Comparison of ENCODE assay signal across 17 cellular contexts in genomic region chr4:32909722-32910121, GRCh38.
A peak's percentile ranks its signal among the peaks of the same experiment; 100 is the strongest.
DNase-seq lines count a peak whose midpoint lies in the region; ATAC-seq, FAIRE-seq and TF ChIP-seq lines count a peak whose summit lies in the region.
"Had no signal": no experiment of that assay in that cellular context is flagged by ENCODE, and none has a peak within 500 bp of the region (broad histone marks: within the 10 kb centered on the region; RNA-seq: fewer than 3 reads in every experiment).

No MANE protein-coding gene starts in this region.

- H3K9me3 ChIP-seq in WERI-Rb-1 (ENCODE audit: severe bottlenecking) (no peaks in the 10 kb centered on the region), kidney (ENCODE audit: control insufficient read depth in 1 of 2, low read length in 2 of 2) (peaks cover 0 to 3% of the 10 kb centered on the region in 2 donors)

- no peaks in the 10 kb centered on the region for H3K27me3 ChIP-seq in WERI-Rb-1 (ENCODE audit: insufficient read depth, low read depth, severe bottlenecking)

- H3K4me3 ChIP-seq in WERI-Rb-1 (ENCODE audit: low read depth, low read length) = no peak overlapping the region
- no peak overlapping the region for H3K4me3 ChIP-seq in kidney (ENCODE audit: low read length in 2 of 2)
- H3K4me3 ChIP-seq: BLaER1 treated with 17β-estradiol and CSF1 and Interleukin-3, amounts not matched to agents 10 nM and 100 nM had no signal

- ATAC-seq in left colon = peak; percentile 31

- POLR2A ChIA-PET in HEK293T (lab: Yijun Ruan, JAX) = no interaction called here

- H3K27ac ChIP-seq in WERI-Rb-1 = no peak overlapping the region
- H3K27ac ChIP-seq in kidney (ENCODE audit: low read depth in 2 of 2, low read length in 2 of 2) = no peak overlapping the region
- H3K27ac ChIP-seq: BLaER1 treated with 17β-estradiol and CSF1 and Interleukin-3, amounts not matched to agents 10 nM and 100 nM had no signal

- no peak for FAIRE-seq in kidney (lab: Jason Lieb, UNC)

- intact Hi-C loops in left colon (cut with DNase I, micrococcal nuclease) (no loop called here), kidney (cut with DNase I) (no loop called here)

- peak; percentile 20 for DNase-seq in DMS53 (lab: John Stamatoyannopoulos, UW)
- DNase-seq in DMS53 treated with DMSO at 0.1 percent for 48 hours (lab: John Stamatoyannopoulos, UW; ENCODE audit: unreplicated experiment) = no peak
- no peak for DNase-seq in WERI-Rb-1
- DNase-seq in left colon = peak in 1 of 2 donors; percentile 14
- no peak for DNase-seq in HEK293T (ENCODE audit: extremely low spot score)
- no peak for DNase-seq in kidney
- no peak for DNase-seq in foreskin melanocyte
- no peak for DNase-seq in stimulated activated naive CD4-positive, alpha-beta T cell (lab: John Stamatoyannopoulos, UW)
- DNase-seq: 8988T; CD8-positive, alpha-beta memory T cell; HCEC 1CT; NCI-H1417 treated with DMSO at 0.1 percent for 48 hours; NCI-H2081; NCI-H524; OCI-M1; SHP77 treated with DMSO at 0.1 percent for 48 hours had no signal

- H3K36me3 ChIP-seq in WERI-Rb-1 = no peaks in the 10 kb centered on the region
- H3K36me3 ChIP-seq in kidney (ENCODE audit: control insufficient read depth in 1 of 2, insufficient read depth in 2 of 2, low read length in 2 of 2) = no peaks in the 10 kb centered on the region
- H3K36me3 ChIP-seq: BLaER1 treated with 17β-estradiol and CSF1 and Interleukin-3, amounts not matched to agents 10 nM and 100 nM had no signal

- TF ChIP-seq CTCF in WERI-Rb-1 (IDR thresholded peaks at IDR 0.05; ENCODE audit: low read depth, low read length) (peak; percentile 34; the same call in 1 of the 2 replicates), kidney (IDR thresholded peaks at IDR 0.05; ENCODE audit: borderline replicate concordance, extremely low read depth, insufficient read depth) (no peak)

- CTCF ChIA-PET in HEK293T (lab: Yijun Ruan, JAX) = no interaction called here

- H3K4me1 ChIP-seq in kidney (ENCODE audit: control insufficient read depth in 1 of 2, insufficient read depth in 1 of 2, low read depth in 1 of 2, low read length in 2 of 2) = no peaks in the 10 kb centered on the region
- H3K4me1 ChIP-seq: BLaER1 treated with 17β-estradiol and CSF1 and Interleukin-3, amounts not matched to agents 10 nM and 100 nM had no signal

- no peak overlapping the region for H3K9ac ChIP-seq in kidney (ENCODE audit: low read length in 2 of 2)
- H3K9ac ChIP-seq: BLaER1 treated with 17β-estradiol and CSF1 and Interleukin-3, amounts not matched to agents 10 nM and 100 nM had no signal

TF ChIP-seq in HEK293T, 16 proteins besides CTCF, POLR2A, EP300 and RAD21:
- TF ChIP-seq NFRKB (IDR thresholded peaks at IDR 0.05) (no peak), TARDBP (IDR thresholded peaks at IDR 0.05) (no peak), ELF4 (IDR thresholded peaks at IDR 0.05) (no peak), ZNF384 (IDR thresholded peaks at IDR 0.05) (no peak), BHLHE40 (IDR thresholded peaks at IDR 0.05; ENCODE audit: borderline replicate concordance) (no peak), L3MBTL2 (conservative IDR thresholded peaks at IDR 0.05) (no peak), SUZ12 (IDR thresholded peaks at IDR 0.05) (no peak), FOXM1 (IDR thresholded peaks at IDR 0.05; ENCODE audit: borderline replicate concordance) (no peak), ARNT (IDR thresholded peaks at IDR 0.05) (no peak), HDGF (IDR thresholded peaks at IDR 0.05; ENCODE audit: borderline replicate concordance) (no peak), FOXA1 (IDR thresholded peaks at IDR 0.05) (no peak), FOXK2 (IDR thresholded peaks at IDR 0.05) (no peak), SP1 (IDR thresholded peaks at IDR 0.05) (no peak), CTBP1 (IDR thresholded peaks at IDR 0.05; ENCODE audit: borderline replicate concordance) (no peak), LEF1 (IDR thresholded peaks at IDR 0.05; ENCODE audit: borderline replicate concordance) (no peak)
- TF ChIP-seq, protein P1, sequence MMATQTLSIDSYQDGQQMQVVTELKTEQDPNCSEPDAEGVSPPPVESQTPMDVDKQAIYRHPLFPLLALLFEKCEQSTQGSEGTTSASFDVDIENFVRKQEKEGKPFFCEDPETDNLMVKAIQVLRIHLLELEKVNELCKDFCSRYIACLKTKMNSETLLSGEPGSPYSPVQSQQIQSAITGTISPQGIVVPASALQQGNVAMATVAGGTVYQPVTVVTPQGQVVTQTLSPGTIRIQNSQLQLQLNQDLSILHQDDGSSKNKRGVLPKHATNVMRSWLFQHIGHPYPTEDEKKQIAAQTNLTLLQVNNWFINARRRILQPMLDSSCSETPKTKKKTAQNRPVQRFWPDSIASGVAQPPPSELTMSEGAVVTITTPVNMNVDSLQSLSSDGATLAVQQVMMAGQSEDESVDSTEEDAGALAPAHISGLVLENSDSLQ (IDR thresholded peaks at IDR 0.05) = no peak
